12 cellular contexts compared by ENCODE assay signal in the genomic region with DNA sequence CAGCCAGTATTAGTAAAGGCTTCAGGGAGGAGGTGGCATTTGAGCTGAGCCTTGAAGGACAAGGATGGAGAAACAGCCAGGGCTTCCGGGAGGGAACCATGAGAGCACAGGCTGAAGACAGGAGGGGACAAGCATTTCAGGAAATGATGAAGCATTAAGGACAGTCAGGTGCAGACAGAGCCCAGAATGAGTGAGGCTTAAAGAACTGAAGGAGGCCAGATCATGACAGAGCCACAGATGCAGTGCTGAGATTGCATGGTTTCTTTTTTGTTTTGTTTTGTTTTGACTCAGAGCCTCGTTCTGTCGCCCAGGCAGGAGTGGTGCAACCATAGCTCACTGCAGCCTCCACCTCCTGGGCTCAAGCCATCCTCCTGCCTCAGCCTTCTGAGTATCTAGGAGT.
DNase-seq lines count a peak whose midpoint lies in the region; ATAC-seq and TF ChIP-seq lines count a peak whose summit lies in the region.
"Had no signal": no experiment of that assay in that cellular context is flagged by ENCODE, and none has a peak within 500 bp of the region (broad histone marks: within the 10 kb centered on the region; RNA-seq: fewer than 3 reads in every experiment).

No MANE protein-coding gene starts in this region.

- H3K4me3 ChIP-seq in epithelial cell of esophagus (ENCODE audit: low read length): no peak overlapping the region
- H3K4me3 ChIP-seq in ascending aorta: no peak overlapping the region
- H3K4me3 ChIP-seq in CD8-positive, alpha-beta memory T cell (ENCODE audit: low read length): no peak overlapping the region

- H3K27me3 Mint-ChIP-seq in CD8-positive, alpha-beta memory T cell: peaks cover 0 to 9% of the 10 kb centered on the region in 2 donors

- no peaks in the 10 kb centered on the region for H3K36me3 ChIP-seq in ascending aorta
- H3K36me3 ChIP-seq in CD8-positive, alpha-beta memory T cell (ENCODE audit: insufficient read depth, low read length): no peaks in the 10 kb centered on the region

- H3K4me1 ChIP-seq in ascending aorta: no peaks in the 10 kb centered on the region
- H3K4me1 ChIP-seq in CD8-positive, alpha-beta memory T cell (ENCODE audit: insufficient read depth, low read length): no peaks in the 10 kb centered on the region

- H3K27ac ChIP-seq in ascending aorta: no peak overlapping the region
- H3K27ac ChIP-seq in CD8-positive, alpha-beta memory T cell (ENCODE audit: low read depth, low read length): no peak overlapping the region
- H3K27ac ChIP-seq: C4-2B had no signal

- TF ChIP-seq CTCF in epithelial cell of esophagus (IDR thresholded peaks at IDR 0.05; ENCODE audit: insufficient read depth, low read depth, low read length, missing control alignments) (no peak), ascending aorta (IDR thresholded peaks at IDR 0.05) (no peak)

- no peaks in the 10 kb centered on the region for H3K9me3 ChIP-seq in ascending aorta
- no peaks in the 10 kb centered on the region for H3K9me3 ChIP-seq in CD8-positive, alpha-beta memory T cell (ENCODE audit: low read length)

- intact Hi-C loops in ascending aorta (cut with DNase I): no loop called here

- POLR2A ChIA-PET in CD8-positive, alpha-beta memory T cell (lab: Charles Lee): no interaction called here

- CTCF ChIA-PET in CD8-positive, alpha-beta memory T cell (lab: Charles Lee): no interaction called here

- no peaks in the 10 kb centered on the region for H3K36me3 Mint-ChIP-seq in CD8-positive, alpha-beta memory T cell

- ATAC-seq in GM18867 (IDR thresholded peaks at IDR 0.05; ENCODE audit: unreplicated experiment) (peak; percentile 58), GM21737 (IDR thresholded peaks at IDR 0.05; ENCODE audit: unreplicated experiment) (peak; percentile 74), HG03139 (IDR thresholded peaks at IDR 0.05; ENCODE audit: unreplicated experiment) (peak; percentile 62)
- ATAC-seq: left lobe of liver had no signal

- H3K4me3 Mint-ChIP-seq in CD8-positive, alpha-beta memory T cell: no peak overlapping the region

- no peaks in the 10 kb centered on the region for H3K27me3 ChIP-seq in ascending aorta
- no peaks in the 10 kb centered on the region for H3K27me3 ChIP-seq in CD8-positive, alpha-beta memory T cell (ENCODE audit: insufficient read depth, low read length, poor library complexity, severe bottlenecking)

- no peaks in the 10 kb centered on the region for H3K4me1 Mint-ChIP-seq in CD8-positive, alpha-beta memory T cell

- DNase-seq in epithelial cell of esophagus (ENCODE audit: low read depth): peak; percentile 69
- no peak for DNase-seq in ascending aorta (ENCODE audit: low spot score in 2 of 2)
- no peak for DNase-seq in HUDEP-2 (lab: John Stamatoyannopoulos, UW; ENCODE audit: unreplicated experiment in 76 of 76)
- no peak for DNase-seq in CD8-positive, alpha-beta memory T cell
- no peak for DNase-seq in stimulated activated CD4-positive, alpha-beta T cell treated with anti-CD3 and anti-CD28 coated beads, Interleukin-4, amount 100 ng/mL, for 24 hours
- DNase-seq: effector memory CD4-positive, alpha-beta T cell; NCI-H146 had no signal

- no peak overlapping the region for H3K27ac Mint-ChIP-seq in CD8-positive, alpha-beta memory T cell

- H3K9me3 Mint-ChIP-seq in CD8-positive, alpha-beta memory T cell: peaks cover 0 to 11% (median 2%) of the 10 kb centered on the region in 5 donors
